ENCODE assay signal across 1 cellular context in the genomic region with DNA sequence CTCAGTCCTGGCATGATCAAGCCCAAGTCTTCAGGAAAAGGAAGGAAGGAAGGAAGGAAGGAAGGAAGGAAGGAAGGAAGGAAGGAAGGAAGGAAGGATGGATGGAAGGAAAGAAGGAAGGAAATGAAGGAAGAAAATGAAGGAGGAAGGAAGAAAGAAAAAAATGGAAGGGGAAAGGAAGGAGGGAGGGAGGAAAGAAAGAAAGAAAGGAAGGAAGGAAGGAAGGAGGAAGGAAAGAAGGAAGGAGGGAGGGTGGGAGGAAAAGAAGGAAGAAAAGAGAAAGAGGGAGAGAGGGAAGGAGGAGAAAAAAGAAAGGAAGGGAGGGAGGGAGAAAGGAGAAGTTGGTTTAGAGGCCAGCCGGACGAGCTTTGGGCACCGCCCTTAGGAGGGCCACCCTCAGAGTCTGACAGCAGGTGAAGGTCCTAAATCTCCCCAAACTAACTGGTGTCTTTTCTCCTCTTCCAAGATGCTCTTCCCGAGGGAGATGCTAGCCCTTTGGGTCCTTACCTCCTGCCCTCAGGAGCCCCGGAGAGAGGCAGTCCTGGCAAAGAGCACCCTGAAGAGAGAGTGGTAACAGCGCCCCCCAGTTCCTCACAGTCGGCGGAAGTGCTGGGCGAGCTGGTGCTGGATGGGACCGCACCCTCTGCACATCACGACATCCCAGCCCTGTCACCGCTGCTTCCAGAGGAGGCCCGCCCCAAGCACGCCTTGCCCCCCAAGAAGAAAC.
A peak's percentile ranks its signal among the peaks of the same experiment; 100 is the strongest.
TF ChIP-seq lines count a peak whose summit lies in the region.

No MANE protein-coding gene starts in this region.

TF ChIP-seq in K562, 482 proteins besides CTCF, POLR2A, EP300 and RAD21:
- TF ChIP-seq, protein P1, sequence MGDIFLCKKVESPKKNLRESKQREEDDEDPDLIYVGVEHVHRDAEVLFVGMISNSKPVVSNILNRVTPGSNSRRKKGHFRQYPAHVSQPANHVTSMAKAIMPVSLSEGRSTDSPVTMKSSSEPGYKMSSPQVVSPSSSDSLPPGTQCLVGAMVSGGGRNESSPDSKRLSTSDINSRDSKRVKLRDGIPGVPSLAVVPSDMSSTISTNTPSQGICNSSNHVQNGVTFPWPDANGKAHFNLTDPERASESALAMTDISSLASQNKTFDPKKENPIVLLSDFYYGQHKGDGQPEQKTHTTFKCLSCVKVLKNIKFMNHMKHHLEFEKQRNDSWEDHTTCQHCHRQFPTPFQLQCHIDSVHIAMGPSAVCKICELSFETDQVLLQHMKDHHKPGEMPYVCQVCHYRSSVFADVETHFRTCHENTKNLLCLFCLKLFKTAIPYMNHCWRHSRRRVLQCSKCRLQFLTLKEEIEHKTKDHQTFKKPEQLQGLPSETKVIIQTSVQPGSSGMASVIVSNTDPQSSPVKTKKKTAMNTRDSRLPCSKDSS (IDR thresholded peaks at IDR 0.05; ENCODE audit: low read depth, partially characterized antibody): no peak
- TF ChIP-seq, protein P2, sequence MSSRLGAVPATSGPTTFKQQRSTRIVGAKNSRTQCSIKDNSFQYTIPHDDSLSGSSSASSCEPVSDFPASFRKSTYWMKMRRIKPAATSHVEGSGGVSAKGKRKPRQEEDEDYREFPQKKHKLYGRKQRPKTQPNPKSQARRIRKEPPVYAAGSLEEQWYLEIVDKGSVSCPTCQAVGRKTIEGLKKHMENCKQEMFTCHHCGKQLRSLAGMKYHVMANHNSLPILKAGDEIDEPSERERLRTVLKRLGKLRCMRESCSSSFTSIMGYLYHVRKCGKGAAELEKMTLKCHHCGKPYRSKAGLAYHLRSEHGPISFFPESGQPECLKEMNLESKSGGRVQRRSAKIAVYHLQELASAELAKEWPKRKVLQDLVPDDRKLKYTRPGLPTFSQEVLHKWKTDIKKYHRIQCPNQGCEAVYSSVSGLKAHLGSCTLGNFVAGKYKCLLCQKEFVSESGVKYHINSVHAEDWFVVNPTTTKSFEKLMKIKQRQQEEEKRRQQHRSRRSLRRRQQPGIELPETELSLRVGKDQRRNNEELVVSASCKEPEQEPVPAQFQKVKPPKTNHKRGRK (tag; IDR thresholded peaks at IDR 0.05): peak; percentile 89
- TF ChIP-seq MTA1 (IDR thresholded peaks at IDR 0.05; ENCODE audit: borderline replicate concordance) (0 out of 2 replicates have a peak, but pooled peaks have one; percentile 29), SMARCB1 (IDR thresholded peaks at IDR 0.05; ENCODE audit: insufficient read length, low read depth) (no peak), ZBED1 (IDR thresholded peaks at IDR 0.05) (no peak), ZSCAN32 (CRISPR knock-in tag; IDR thresholded peaks at IDR 0.05) (no peak)
- TF ChIP-seq, protein P3, sequence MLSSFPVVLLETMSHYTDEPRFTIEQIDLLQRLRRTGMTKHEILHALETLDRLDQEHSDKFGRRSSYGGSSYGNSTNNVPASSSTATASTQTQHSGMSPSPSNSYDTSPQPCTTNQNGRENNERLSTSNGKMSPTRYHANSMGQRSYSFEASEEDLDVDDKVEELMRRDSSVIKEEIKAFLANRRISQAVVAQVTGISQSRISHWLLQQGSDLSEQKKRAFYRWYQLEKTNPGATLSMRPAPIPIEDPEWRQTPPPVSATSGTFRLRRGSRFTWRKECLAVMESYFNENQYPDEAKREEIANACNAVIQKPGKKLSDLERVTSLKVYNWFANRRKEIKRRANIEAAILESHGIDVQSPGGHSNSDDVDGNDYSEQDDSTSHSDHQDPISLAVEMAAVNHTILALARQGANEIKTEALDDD (IDR thresholded peaks at IDR 0.05): no peak
- TF ChIP-seq, protein P4, sequence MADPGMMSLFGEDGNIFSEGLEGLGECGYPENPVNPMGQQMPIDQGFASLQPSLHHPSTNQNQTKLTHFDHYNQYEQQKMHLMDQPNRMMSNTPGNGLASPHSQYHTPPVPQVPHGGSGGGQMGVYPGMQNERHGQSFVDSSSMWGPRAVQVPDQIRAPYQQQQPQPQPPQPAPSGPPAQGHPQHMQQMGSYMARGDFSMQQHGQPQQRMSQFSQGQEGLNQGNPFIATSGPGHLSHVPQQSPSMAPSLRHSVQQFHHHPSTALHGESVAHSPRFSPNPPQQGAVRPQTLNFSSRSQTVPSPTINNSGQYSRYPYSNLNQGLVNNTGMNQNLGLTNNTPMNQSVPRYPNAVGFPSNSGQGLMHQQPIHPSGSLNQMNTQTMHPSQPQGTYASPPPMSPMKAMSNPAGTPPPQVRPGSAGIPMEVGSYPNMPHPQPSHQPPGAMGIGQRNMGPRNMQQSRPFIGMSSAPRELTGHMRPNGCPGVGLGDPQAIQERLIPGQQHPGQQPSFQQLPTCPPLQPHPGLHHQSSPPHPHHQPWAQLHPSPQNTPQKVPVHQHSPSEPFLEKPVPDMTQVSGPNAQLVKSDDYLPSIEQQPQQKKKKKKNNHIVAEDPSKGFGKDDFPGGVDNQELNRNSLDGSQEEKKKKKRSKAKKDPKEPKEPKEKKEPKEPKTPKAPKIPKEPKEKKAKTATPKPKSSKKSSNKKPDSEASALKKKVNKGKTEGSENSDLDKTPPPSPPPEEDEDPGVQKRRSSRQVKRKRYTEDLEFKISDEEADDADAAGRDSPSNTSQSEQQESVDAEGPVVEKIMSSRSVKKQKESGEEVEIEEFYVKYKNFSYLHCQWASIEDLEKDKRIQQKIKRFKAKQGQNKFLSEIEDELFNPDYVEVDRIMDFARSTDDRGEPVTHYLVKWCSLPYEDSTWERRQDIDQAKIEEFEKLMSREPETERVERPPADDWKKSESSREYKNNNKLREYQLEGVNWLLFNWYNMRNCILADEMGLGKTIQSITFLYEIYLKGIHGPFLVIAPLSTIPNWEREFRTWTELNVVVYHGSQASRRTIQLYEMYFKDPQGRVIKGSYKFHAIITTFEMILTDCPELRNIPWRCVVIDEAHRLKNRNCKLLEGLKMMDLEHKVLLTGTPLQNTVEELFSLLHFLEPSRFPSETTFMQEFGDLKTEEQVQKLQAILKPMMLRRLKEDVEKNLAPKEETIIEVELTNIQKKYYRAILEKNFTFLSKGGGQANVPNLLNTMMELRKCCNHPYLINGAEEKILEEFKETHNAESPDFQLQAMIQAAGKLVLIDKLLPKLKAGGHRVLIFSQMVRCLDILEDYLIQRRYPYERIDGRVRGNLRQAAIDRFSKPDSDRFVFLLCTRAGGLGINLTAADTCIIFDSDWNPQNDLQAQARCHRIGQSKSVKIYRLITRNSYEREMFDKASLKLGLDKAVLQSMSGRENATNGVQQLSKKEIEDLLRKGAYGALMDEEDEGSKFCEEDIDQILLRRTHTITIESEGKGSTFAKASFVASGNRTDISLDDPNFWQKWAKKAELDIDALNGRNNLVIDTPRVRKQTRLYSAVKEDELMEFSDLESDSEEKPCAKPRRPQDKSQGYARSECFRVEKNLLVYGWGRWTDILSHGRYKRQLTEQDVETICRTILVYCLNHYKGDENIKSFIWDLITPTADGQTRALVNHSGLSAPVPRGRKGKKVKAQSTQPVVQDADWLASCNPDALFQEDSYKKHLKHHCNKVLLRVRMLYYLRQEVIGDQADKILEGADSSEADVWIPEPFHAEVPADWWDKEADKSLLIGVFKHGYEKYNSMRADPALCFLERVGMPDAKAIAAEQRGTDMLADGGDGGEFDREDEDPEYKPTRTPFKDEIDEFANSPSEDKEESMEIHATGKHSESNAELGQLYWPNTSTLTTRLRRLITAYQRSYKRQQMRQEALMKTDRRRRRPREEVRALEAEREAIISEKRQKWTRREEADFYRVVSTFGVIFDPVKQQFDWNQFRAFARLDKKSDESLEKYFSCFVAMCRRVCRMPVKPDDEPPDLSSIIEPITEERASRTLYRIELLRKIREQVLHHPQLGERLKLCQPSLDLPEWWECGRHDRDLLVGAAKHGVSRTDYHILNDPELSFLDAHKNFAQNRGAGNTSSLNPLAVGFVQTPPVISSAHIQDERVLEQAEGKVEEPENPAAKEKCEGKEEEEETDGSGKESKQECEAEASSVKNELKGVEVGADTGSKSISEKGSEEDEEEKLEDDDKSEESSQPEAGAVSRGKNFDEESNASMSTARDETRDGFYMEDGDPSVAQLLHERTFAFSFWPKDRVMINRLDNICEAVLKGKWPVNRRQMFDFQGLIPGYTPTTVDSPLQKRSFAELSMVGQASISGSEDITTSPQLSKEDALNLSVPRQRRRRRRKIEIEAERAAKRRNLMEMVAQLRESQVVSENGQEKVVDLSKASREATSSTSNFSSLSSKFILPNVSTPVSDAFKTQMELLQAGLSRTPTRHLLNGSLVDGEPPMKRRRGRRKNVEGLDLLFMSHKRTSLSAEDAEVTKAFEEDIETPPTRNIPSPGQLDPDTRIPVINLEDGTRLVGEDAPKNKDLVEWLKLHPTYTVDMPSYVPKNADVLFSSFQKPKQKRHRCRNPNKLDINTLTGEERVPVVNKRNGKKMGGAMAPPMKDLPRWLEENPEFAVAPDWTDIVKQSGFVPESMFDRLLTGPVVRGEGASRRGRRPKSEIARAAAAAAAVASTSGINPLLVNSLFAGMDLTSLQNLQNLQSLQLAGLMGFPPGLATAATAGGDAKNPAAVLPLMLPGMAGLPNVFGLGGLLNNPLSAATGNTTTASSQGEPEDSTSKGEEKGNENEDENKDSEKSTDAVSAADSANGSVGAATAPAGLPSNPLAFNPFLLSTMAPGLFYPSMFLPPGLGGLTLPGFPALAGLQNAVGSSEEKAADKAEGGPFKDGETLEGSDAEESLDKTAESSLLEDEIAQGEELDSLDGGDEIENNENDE (IDR thresholded peaks at IDR 0.05; ENCODE audit: low read depth, low read length): no peak
- TF ChIP-seq, protein P5, sequence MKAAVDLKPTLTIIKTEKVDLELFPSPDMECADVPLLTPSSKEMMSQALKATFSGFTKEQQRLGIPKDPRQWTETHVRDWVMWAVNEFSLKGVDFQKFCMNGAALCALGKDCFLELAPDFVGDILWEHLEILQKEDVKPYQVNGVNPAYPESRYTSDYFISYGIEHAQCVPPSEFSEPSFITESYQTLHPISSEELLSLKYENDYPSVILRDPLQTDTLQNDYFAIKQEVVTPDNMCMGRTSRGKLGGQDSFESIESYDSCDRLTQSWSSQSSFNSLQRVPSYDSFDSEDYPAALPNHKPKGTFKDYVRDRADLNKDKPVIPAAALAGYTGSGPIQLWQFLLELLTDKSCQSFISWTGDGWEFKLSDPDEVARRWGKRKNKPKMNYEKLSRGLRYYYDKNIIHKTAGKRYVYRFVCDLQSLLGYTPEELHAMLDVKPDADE (conservative IDR thresholded peaks at IDR 0.05; ENCODE audit: control insufficient read depth, low read depth, low read length): no peak
